Comparison of ENCODE assay signal across 22 cellular contexts in the genomic region with DNA sequence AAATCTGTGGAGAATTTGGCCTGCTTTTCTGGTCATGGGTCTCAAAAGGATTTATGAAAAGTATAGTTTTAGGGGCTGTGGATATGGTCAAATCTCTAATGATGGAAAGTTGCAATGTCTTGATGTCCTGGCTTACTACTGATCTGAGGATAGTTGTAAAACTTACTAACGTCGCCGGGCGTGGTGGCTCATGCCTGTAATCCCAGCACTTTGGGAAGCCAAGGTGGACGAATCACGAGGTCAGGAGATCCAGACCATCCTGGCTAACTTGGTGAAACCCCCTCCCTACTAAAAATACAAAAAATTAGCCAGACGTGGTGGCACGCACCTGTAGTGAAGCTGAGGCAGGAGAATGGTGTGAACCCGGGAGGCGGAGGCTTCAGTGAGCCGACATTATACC. TPM values are rescaled to one million over a fixed set of nuclear protein-coding genes. Genes with fewer than 3 reads are reported as not detected.
"Had no signal": no experiment of that assay in that cellular context is flagged by ENCODE, and none has a peak within 500 bp of the region (broad histone marks: within the 10 kb centered on the region; RNA-seq: fewer than 3 reads in every experiment).

No MANE protein-coding gene starts in this region.

- DNase-seq: activated CD4-positive, alpha-beta T cell treated with anti-CD3 and anti-CD28 coated beads, Interleukin-2, amount 10 ng/mL, durations not matched to agents 7 days and 5 days; activated CD8-positive, alpha-beta memory T cell treated with anti-CD3 and anti-CD28 coated beads, Interleukin-2, amount 50 U/mL, for 4 hours; activated CD8-positive, alpha-beta T cell treated with anti-CD3 and anti-CD28 coated beads, Interleukin-2, amount 10 ng/mL, durations not matched to agents 7 days and 5 days; activated effector memory CD4-positive, alpha-beta T cell treated with Interleukin-2 at 50 U/mL for 16 hours; activated naive CD4-positive, alpha-beta T cell treated with anti-CD3 and anti-CD28 coated beads, Interleukin-2, amount 50 U/mL, for 16 hours; activated T-cell treated with anti-CD3 and anti-CD28 coated beads, Interleukin-2, amount 50 U/mL, for 4 hours; aorta; colonic mucosa; head of caudate nucleus; mesenchymal stem cell; natural killer cell; occipital lobe; posterior cingulate gyrus; T1000; transverse colon had no signal

- H3K27me3 ChIP-seq: colonic mucosa, right atrium auricular region had no signal

- H3K4me1 Mint-ChIP-seq: central memory CD8-positive, alpha-beta T cell; natural killer cell had no signal

- H3K4me1 ChIP-seq: colonic mucosa, right atrium auricular region, suprapubic skin, transverse colon had no signal

- H3K27ac ChIP-seq: colonic mucosa, right atrium auricular region, suprapubic skin, transverse colon had no signal

- H3K9me3 Mint-ChIP-seq: activated CD4-positive, alpha-beta T cell treated with anti-CD3 and anti-CD28 coated beads, Interleukin-2, amount 10 ng/mL, durations not matched to agents 7 days and 5 days; activated T-cell treated with anti-CD3 and anti-CD28 coated beads, Interleukin-2, amount 50 U/mL, for 4 hours; central memory CD8-positive, alpha-beta T cell; natural killer cell; stimulated activated naive CD8-positive, alpha-beta T cell treated with anti-CD3 and anti-CD28 coated beads, Interleukin-15, Interleukin-2, amounts not matched to agents 100 ng/mL and 50 ng/mL, for 24 hours had no signal

- H3K4me3 ChIP-seq: colonic mucosa, right atrium auricular region, suprapubic skin, transverse colon had no signal

- H3K36me3 Mint-ChIP-seq: natural killer cell had no signal

- H3K27ac Mint-ChIP-seq: activated CD4-positive, alpha-beta T cell treated with anti-CD3 and anti-CD28 coated beads, Interleukin-2, amount 10 ng/mL, durations not matched to agents 7 days and 5 days; activated CD8-positive, alpha-beta T cell treated with anti-CD3 and anti-CD28 coated beads, Interleukin-2, amount 10 ng/mL, durations not matched to agents 7 days and 5 days; natural killer cell; stimulated activated naive CD8-positive, alpha-beta T cell treated with anti-CD3 and anti-CD28 coated beads, Interleukin-15, Interleukin-2, amounts not matched to agents 100 ng/mL and 50 ng/mL, for 24 hours had no signal

- FAIRE-seq: endometrium, frontal cortex had no signal

- H3K36me3 ChIP-seq: colonic mucosa, right atrium auricular region, suprapubic skin, transverse colon had no signal

- H3K4me3 Mint-ChIP-seq: activated CD4-positive, alpha-beta T cell treated with anti-CD3 and anti-CD28 coated beads, Interleukin-2, amount 10 ng/mL, durations not matched to agents 7 days and 5 days; activated CD8-positive, alpha-beta T cell treated with anti-CD3 and anti-CD28 coated beads, Interleukin-2, amount 10 ng/mL, durations not matched to agents 7 days and 5 days; activated T-cell treated with anti-CD3 and anti-CD28 coated beads, Interleukin-2, amount 50 U/mL, for 4 hours; central memory CD8-positive, alpha-beta T cell; natural killer cell; stimulated activated naive CD8-positive, alpha-beta T cell treated with anti-CD3 and anti-CD28 coated beads, Interleukin-15, Interleukin-2, amounts not matched to agents 100 ng/mL and 50 ng/mL, for 24 hours had no signal

- H3K9me3 ChIP-seq: colonic mucosa, right atrium auricular region, suprapubic skin, transverse colon had no signal

RNA-seq across cellular contexts. Expression of a gene that starts 19.6 kb away (rescaled TPM):
- total RNA-seq: activated CD4-positive, alpha-beta T cell treated with anti-CD3 and anti-CD28 coated beads, Interleukin-2, amount 10 ng/mL, durations not matched to agents 7 days and 5 days; activated CD8-positive, alpha-beta T cell treated with anti-CD3 and anti-CD28 coated beads, Interleukin-2, amount 10 ng/mL, durations not matched to agents 7 days and 5 days; aorta; right atrium auricular region; suprapubic skin; transverse colon had no signal
- polyA plus RNA-seq: aorta, esophagus had no signal
